Comparison of ENCODE assay signal across 1 cellular context in the genomic region with DNA sequence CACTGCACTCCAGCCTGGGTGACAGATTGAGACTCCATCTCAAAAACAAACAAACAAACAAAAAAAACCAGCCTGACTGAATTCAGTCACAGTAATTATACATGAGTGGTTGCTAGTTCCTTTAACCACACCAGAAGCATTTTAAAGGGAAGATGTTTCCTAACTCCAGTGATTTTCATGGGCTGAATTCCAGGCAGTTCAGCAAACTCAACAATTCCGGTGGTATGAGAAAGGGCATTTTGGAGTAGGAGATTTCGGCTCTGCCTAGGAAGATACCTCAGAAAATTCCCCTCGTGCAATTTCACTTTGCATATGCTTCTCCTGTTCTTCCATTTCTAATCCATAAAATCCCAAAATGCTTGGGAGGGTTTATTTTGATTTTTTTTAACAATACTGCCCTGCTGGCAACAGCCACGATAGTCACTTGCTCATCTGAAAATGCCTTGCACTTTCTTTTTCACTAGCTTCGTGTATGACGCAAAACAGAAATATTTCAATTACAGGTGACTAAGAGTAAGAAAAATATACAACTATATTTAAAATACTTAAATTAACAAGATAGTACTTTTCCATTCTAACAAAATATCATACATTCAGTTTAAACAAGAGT.
TF ChIP-seq lines count a peak whose summit lies in the region.

No MANE protein-coding gene starts in this region.

TF ChIP-seq in HepG2, 621 proteins besides CTCF, POLR2A, EP300 and RAD21 (continued from another document):
- TF ChIP-seq MXD3 (CRISPR knock-in tag; IDR thresholded peaks at IDR 0.05) (no peak), SP4 (CRISPR knock-in tag; IDR thresholded peaks at IDR 0.05) (no peak), ZFX (CRISPR knock-in tag; IDR thresholded peaks at IDR 0.05; ENCODE audit: low read depth) (no peak), GTF2F1 (IDR thresholded peaks at IDR 0.05; ENCODE audit: low read length) (no peak), ZNF430 (CRISPR knock-in tag; IDR thresholded peaks at IDR 0.05) (no peak), KDM4B (CRISPR knock-in tag; IDR thresholded peaks at IDR 0.05) (no peak), SP140L (CRISPR knock-in tag; IDR thresholded peaks at IDR 0.05; ENCODE audit: borderline replicate concordance) (no peak), ZMYM4 (CRISPR knock-in tag; IDR thresholded peaks at IDR 0.05) (no peak)
TF ChIP-seq in HepG2: peak in this region for 0.
